7 cellular contexts compared by ENCODE assay signal in the genomic region with DNA sequence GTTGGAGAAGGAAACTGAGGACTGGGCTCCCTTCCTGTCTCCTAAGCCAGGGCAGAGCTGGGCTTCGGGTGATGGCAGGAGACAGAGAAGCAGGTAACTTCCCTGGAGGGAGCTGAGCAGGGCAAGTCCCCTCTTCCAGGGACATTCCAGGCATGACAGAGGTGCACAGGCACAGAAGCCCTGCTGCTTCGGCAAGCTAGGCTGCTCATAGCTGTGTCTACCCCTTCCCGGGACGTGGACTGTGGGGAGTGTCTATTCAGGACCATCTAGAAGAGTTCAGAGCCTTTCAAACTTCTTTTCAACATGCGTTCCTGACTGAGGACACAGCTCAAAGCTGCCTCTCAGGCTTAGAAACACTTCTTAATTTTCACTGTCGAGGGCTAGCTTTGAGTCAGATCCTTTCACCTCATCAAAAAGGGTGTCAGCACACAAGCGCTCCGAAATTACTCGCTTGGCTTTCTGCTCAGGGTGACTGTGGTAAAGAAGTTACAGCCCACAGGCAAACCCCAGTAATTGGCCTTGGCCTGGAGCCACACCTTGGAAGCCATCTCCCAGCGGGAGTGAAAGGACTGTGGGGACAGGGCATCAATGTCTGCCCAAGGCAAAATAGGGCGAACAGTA.
DNase-seq lines count a peak whose midpoint lies in the region; ATAC-seq and TF ChIP-seq lines count a peak whose summit lies in the region.

No MANE protein-coding gene starts in this region.

- TF ChIP-seq CTCF in kidney epithelial cell (IDR thresholded peaks at IDR 0.05; ENCODE audit: insufficient read depth, low read length, poor library complexity, severe bottlenecking): no peak
- no peak for TF ChIP-seq CTCF in Peyer's patch (IDR thresholded peaks at IDR 0.05)

- no peaks in the 10 kb centered on the region for H3K36me3 Mint-ChIP-seq in activated CD4-positive, alpha-beta memory T cell treated with anti-CD3 and anti-CD28 coated beads for 36 hours

- no peak overlapping the region for H3K27ac ChIP-seq in Peyer's patch

- ATAC-seq in GM18858 (IDR thresholded peaks at IDR 0.05; ENCODE audit: unreplicated experiment): peak; percentile 42
- ATAC-seq in HG02981 (IDR thresholded peaks at IDR 0.05; ENCODE audit: unreplicated experiment): peak; percentile 37

- CTCF ChIA-PET in activated CD4-positive, alpha-beta memory T cell treated with anti-CD3 and anti-CD28 coated beads for 36 hours (lab: Charles Lee): interaction anchor here (0.9 to 14.0 kb wide), 7 partner anchors 23 to 492 kb away, joined by 3 to 540 read pairs (median 10); a partner anchor contains a TSS

- peaks cover 0 to 13% (median 2%) of the 10 kb centered on the region in 4 donors for H3K4me1 ChIP-seq in Peyer's patch

- no peak overlapping the region for H3K4me3 Mint-ChIP-seq in activated CD4-positive, alpha-beta memory T cell treated with anti-CD3 and anti-CD28 coated beads for 36 hours

- H3K36me3 ChIP-seq in kidney epithelial cell (ENCODE audit: control insufficient read depth, insufficient read depth, low read length) (no peaks in the 10 kb centered on the region), Peyer's patch (no peaks in the 10 kb centered on the region)

- H3K4me3 ChIP-seq in kidney epithelial cell (ENCODE audit: low read depth, low read length) (peak overlapping the region; percentile 29), Peyer's patch (peak overlapping the region in 2 of 4 donors; percentile 6 to 8)

- DNase-seq in activated CD4-positive, alpha-beta memory T cell treated with anti-CD3 and anti-CD28 coated beads for 36 hours: peak; percentile 72
- DNase-seq in kidney epithelial cell (ENCODE audit: low read depth): no peak
- no peak for DNase-seq in NCI-H1930 (lab: John Stamatoyannopoulos, UW)
- no peak for DNase-seq in GOT3 (lab: John Stamatoyannopoulos, UW)
- no peak for DNase-seq in Peyer's patch

- no peaks in the 10 kb centered on the region for H3K9me3 Mint-ChIP-seq in activated CD4-positive, alpha-beta memory T cell treated with anti-CD3 and anti-CD28 coated beads for 36 hours

- H3K27me3 ChIP-seq in kidney epithelial cell (ENCODE audit: control insufficient read depth, insufficient read depth, low read length) (no peaks in the 10 kb centered on the region), Peyer's patch (no peaks in the 10 kb centered on the region)

- no peak for TF ChIP-seq POLR2A in Peyer's patch (IDR thresholded peaks at IDR 0.05)

- H3K27ac Mint-ChIP-seq in activated CD4-positive, alpha-beta memory T cell treated with anti-CD3 and anti-CD28 coated beads for 36 hours: no peak overlapping the region

- H3K4me1 Mint-ChIP-seq in activated CD4-positive, alpha-beta memory T cell treated with anti-CD3 and anti-CD28 coated beads for 36 hours (ENCODE audit: low read depth): peaks cover 53% of the 10 kb centered on the region

- intact Hi-C loops in activated CD4-positive, alpha-beta memory T cell treated with anti-CD3 and anti-CD28 coated beads for 36 hours (cut with micrococcal nuclease): loop anchor here (1.0 to 5.0 kb wide), 6 partner anchors 23 to 449 kb away; a partner anchor contains a TSS

- no peaks in the 10 kb centered on the region for H3K9me3 ChIP-seq in Peyer's patch

- peaks cover 39% of the 10 kb centered on the region for H3K27me3 Mint-ChIP-seq in activated CD4-positive, alpha-beta memory T cell treated with anti-CD3 and anti-CD28 coated beads for 36 hours

- POLR2A ChIA-PET in activated CD4-positive, alpha-beta memory T cell treated with anti-CD3 and anti-CD28 coated beads for 36 hours (lab: Charles Lee): interaction anchor here (0.6 to 1.5 kb wide), 7 partner anchors 23 to 162 kb away, joined by 3 to 6 read pairs (median 3); no protein-coding TSS in a partner anchor
